10 cellular contexts compared by ENCODE assay signal in genomic region chr1:217133958-217134856, GRCh38.
DNase-seq lines count a peak whose midpoint lies in the region; ATAC-seq and TF ChIP-seq lines count a peak whose summit lies in the region.
"Had no signal": no experiment of that assay in that cellular context is flagged by ENCODE, and none has a peak within 500 bp of the region (broad histone marks: within the 10 kb centered on the region; RNA-seq: fewer than 3 reads in every experiment).

No MANE protein-coding gene starts in this region.

- H3K36me3 ChIP-seq in MG63 (no peaks in the 10 kb centered on the region), esophagus squamous epithelium (no peaks in the 10 kb centered on the region), muscle layer of duodenum (ENCODE audit: control insufficient read depth in 1 of 2, insufficient read depth in 2 of 2, low read length in 2 of 2) (no peaks in the 10 kb centered on the region), right lobe of liver (no peaks in the 10 kb centered on the region)

- no peaks in the 10 kb centered on the region for H3K9me3 ChIP-seq in MG63
- no peaks in the 10 kb centered on the region for H3K9me3 ChIP-seq in esophagus squamous epithelium
- H3K9me3 ChIP-seq in muscle layer of duodenum (ENCODE audit: control insufficient read depth in 1 of 2, low read length in 2 of 2) = no peaks in the 10 kb centered on the region
- no peaks in the 10 kb centered on the region for H3K9me3 ChIP-seq in right lobe of liver

- ATAC-seq in HG03439 (IDR thresholded peaks at IDR 0.05; ENCODE audit: unreplicated experiment) (no peak), HG02763 (IDR thresholded peaks at IDR 0.05; ENCODE audit: unreplicated experiment) (no peak), right lobe of liver (no peak), omental fat pad (ENCODE audit: low FRiP score) (no peak)

- H3K4me3 ChIP-seq in MG63 (peak overlapping the region; percentile 62), esophagus squamous epithelium (peak overlapping the region in 3 of 4 donors; percentile 38 to 65 (median 47)), muscle layer of duodenum (ENCODE audit: low read depth in 1 of 2, low read length in 2 of 2) (peak overlapping the region; percentile 55 to 78), right lobe of liver (peak overlapping the region in 1 of 3 donors; percentile 44)

- intact Hi-C loops in esophagus squamous epithelium (cut with DNase I) (no loop called here), right lobe of liver (cut with DNase I) (no loop called here)

- 19 to 20% methylated on average over 17 to 40 of the region's 53 CpGs for WGBS in esophagus squamous epithelium, 2 donors
- 4% methylated on average over 16 of the region's 53 CpGs for WGBS in right lobe of liver (ENCODE audit: insufficient coverage, low coverage, low lambda C conversion rate, missing lambda C conversion rate)

- TF ChIP-seq CTCF in esophagus squamous epithelium (IDR thresholded peaks at IDR 0.05) = no peak
- TF ChIP-seq CTCF in right lobe of liver (IDR thresholded peaks at IDR 0.05) = no peak
- no peak for TF ChIP-seq CTCF in omental fat pad (IDR thresholded peaks at IDR 0.05)

- H3K27ac ChIP-seq in esophagus squamous epithelium = no peak overlapping the region
- H3K27ac ChIP-seq in muscle layer of duodenum (ENCODE audit: low read length) = no peak overlapping the region
- H3K27ac ChIP-seq in right lobe of liver = no peak overlapping the region

- peak; percentile 16 for DNase-seq in 8988T
- DNase-seq in MG63 = peak; percentile 37
- DNase-seq in esophagus squamous epithelium (lab: John Stamatoyannopoulos, UW) = no peak
- no peak for DNase-seq in right lobe of liver
- no peak for DNase-seq in omental fat pad (ENCODE audit: low spot score)
- DNase-seq: NCI-H2081 treated with DMSO at 0.1 percent for 48 hours; stimulated activated CD4-positive, alpha-beta T cell treated with anti-CD3 and anti-CD28 coated beads, Interleukin-4, amount 100 ng/mL, for 24 hours had no signal

- TF ChIP-seq POLR2A in esophagus squamous epithelium (IDR thresholded peaks at IDR 0.05) = no peak
- no peak for TF ChIP-seq POLR2A in right lobe of liver (IDR thresholded peaks at IDR 0.05)

- H3K27me3 ChIP-seq in MG63 (no peaks in the 10 kb centered on the region), esophagus squamous epithelium (peaks cover 0 to 80% (median 18%) of the 10 kb centered on the region in 4 donors), muscle layer of duodenum (ENCODE audit: low read depth, low read length) (peaks cover 35% of the 10 kb centered on the region), right lobe of liver (peaks cover 0 to 14% of the 10 kb centered on the region in 2 donors)

- H3K4me1 ChIP-seq in esophagus squamous epithelium (peaks cover 0 to 46% (median 12%) of the 10 kb centered on the region in 3 donors), muscle layer of duodenum (ENCODE audit: control insufficient read depth in 1 of 2, insufficient read depth in 2 of 2, low read length in 2 of 2) (peaks cover 0 to 40% of the 10 kb centered on the region in 2 donors), right lobe of liver (peaks cover 0 to 19% (median 0%) of the 10 kb centered on the region in 4 donors)

Comparison
In these comparisons a context has a peak if more than half of its experiments do, and no peak if none do; other contexts are left out.
1. DNase-seq: peak in 8988T (single experiment) and MG63 (single experiment); none in esophagus squamous epithelium (single experiment), right lobe of liver (0 of 3) and omental fat pad (single experiment).